In the genomic region with DNA sequence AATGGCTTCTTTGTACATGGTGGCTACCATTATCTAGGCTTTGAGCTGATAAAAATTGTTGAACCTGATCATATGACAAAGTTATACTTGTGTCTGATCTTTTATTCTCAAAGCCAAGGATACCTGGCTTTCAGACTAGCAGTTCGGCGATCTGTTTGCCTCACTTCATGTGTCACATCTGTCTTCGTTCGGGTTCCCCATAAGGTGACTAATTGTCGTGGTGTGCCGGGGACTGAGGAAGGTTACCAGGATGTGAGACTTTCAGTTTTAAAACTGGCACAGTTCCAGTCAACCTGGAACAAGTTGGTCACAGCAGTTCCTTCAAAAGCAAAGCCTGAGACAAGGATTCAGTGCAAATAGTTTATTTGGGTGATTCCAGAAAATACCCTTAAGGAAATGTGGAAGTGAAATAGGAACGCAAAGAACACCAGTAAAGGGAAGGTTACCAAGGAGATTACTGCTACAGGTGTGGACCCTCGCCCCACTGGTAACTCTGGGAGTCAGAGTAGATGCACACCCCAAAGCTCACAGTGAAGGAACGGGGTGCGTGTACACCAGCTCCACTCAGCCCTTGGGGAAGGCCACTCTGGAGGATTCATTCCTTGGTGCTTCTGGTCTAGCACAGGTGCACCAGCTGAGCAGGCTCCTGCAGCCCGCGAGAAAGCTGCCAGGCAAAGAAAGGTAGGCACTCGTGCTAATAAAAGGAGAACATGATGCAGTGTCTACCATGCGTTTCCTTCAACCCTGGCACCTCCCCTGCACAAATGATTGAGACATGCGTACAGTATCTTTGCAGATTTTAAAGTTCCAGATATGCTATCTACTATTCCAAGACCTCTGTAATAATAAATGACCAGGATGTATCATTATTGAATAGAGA, we compare ENCODE assay signal across 8 cellular contexts.
DNase-seq lines count a peak whose midpoint lies in the region; ATAC-seq lines count a peak whose summit lies in the region.

No MANE protein-coding gene starts in this region.

- ATAC-seq in GM21619 (IDR thresholded peaks at IDR 0.05; ENCODE audit: unreplicated experiment), result no peak
- ATAC-seq in GM21515 (IDR thresholded peaks at IDR 0.05; ENCODE audit: unreplicated experiment), result no peak

- DNase-seq in stimulated activated naive CD4-positive, alpha-beta T cell treated with Interleukin-2 at 50 U/mL for 16 hours (lab: John Stamatoyannopoulos, UW), result peak; percentile 47
- DNase-seq in stimulated activated naive CD4-positive, alpha-beta T cell (lab: John Stamatoyannopoulos, UW), result no peak
- peak; percentile 55 for DNase-seq in activated naive CD4-positive, alpha-beta T cell treated with Interleukin-2 at 50 U/mL for 16 hours
- DNase-seq in renal cortical epithelial cell (ENCODE audit: low read depth), result peak; percentile 34
- DNase-seq in NCI-H187 treated with DMSO at 0.1 percent for 48 hours (lab: John Stamatoyannopoulos, UW), result no peak
- DNase-seq in NCI-H524 treated with DMSO at 0.1 percent for 48 hours (lab: John Stamatoyannopoulos, UW), result no peak

Comparison
In these comparisons a context has a peak if more than half of its experiments do, and no peak if none do; other contexts are left out.
1. DNase-seq: peak in stimulated activated naive CD4-positive, alpha-beta T cell treated with Interleukin-2 at 50 U/mL for 16 hours (single experiment), activated naive CD4-positive, alpha-beta T cell treated with Interleukin-2 at 50 U/mL for 16 hours (single experiment) and renal cortical epithelial cell (single experiment); none in stimulated activated naive CD4-positive, alpha-beta T cell (0 of 6), NCI-H187 treated with DMSO at 0.1 percent for 48 hours (single experiment) and NCI-H524 treated with DMSO at 0.1 percent for 48 hours (single experiment).